18 cellular contexts compared by ENCODE assay signal in the genomic region with DNA sequence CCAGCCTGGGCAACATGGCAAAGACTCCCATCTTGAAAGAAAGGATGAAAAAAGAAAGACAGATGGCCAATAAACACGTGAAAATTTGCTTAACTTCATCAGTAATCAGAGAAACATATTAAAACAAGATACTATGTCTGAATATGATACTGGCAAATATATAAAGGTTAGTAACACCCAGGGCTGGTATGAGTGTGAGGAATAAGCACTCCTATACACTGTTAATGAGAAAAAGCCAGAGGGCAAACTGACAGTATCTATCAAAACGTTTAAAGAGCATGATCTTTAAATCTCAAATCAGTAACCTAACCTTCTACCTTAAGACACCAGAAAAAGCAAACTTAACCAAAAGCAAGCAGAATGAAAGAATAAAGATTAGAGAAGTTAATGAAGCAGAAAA. TPM values are rescaled to one million over a fixed set of nuclear protein-coding genes. Genes with fewer than 3 reads are reported as not detected.
DNase-seq lines count a peak whose midpoint lies in the region; ATAC-seq, FAIRE-seq and TF ChIP-seq lines count a peak whose summit lies in the region.
"Had no signal": no experiment of that assay in that cellular context is flagged by ENCODE, and none has a peak within 500 bp of the region (broad histone marks: within the 10 kb centered on the region; RNA-seq: fewer than 3 reads in every experiment).

No MANE protein-coding gene starts in this region.

- peaks cover 50 to 93% (median 64%) of the 10 kb centered on the region in 4 donors for H3K4me1 Mint-ChIP-seq in CD4-positive, CD25-positive, alpha-beta regulatory T cell
- H3K4me1 Mint-ChIP-seq in activated T-helper 17 cell treated with anti-CD3 and anti-CD28 coated beads, Interleukin-2, amount 50 U/mL, for 72 hours: peaks cover 67% of the 10 kb centered on the region
- peaks cover 59% of the 10 kb centered on the region for H3K4me1 Mint-ChIP-seq in nephron

- no peak for ATAC-seq in CD4-positive, CD25-positive, alpha-beta regulatory T cell (ENCODE audit: low read depth in 2 of 2)
- no peak for ATAC-seq in activated T-helper 17 cell treated with anti-CD3 and anti-CD28 coated beads, Interleukin-2, amount 50 U/mL, for 72 hours (replicated peaks)
- ATAC-seq in HG03432 (IDR thresholded peaks at IDR 0.05; ENCODE audit: unreplicated experiment) (no peak), HG03457 (IDR thresholded peaks at IDR 0.05; ENCODE audit: unreplicated experiment) (no peak)
- ATAC-seq: GM23338, right cardiac atrium had no signal

- TF ChIP-seq POLR2A in GM12891 (IDR thresholded peaks at IDR 0.05; ENCODE audit: low read depth, low read length): no peak

- H3K9me3 ChIP-seq in CD4-positive, CD25-positive, alpha-beta regulatory T cell (ENCODE audit: control insufficient read depth in 2 of 2, low read length in 2 of 2): no peaks in the 10 kb centered on the region
- no peaks in the 10 kb centered on the region for H3K9me3 ChIP-seq in A673 (ENCODE audit: low read depth, low read length, poor library complexity, severe bottlenecking)
- H3K9me3 ChIP-seq: Peyer's patch had no signal

- peak overlapping the region; percentile 64 for H3K27ac ChIP-seq in CD4-positive, CD25-positive, alpha-beta regulatory T cell (ENCODE audit: insufficient read depth, low read length, poor library complexity, severe bottlenecking)
- no peak overlapping the region for H3K27ac ChIP-seq in A673 (ENCODE audit: low read depth, low read length, poor library complexity, severe bottlenecking)
- no peak overlapping the region for H3K27ac ChIP-seq in coronary artery
- H3K27ac ChIP-seq: epithelial cell of prostate had no signal

- H3K36me3 ChIP-seq in CD4-positive, CD25-positive, alpha-beta regulatory T cell (ENCODE audit: control insufficient read depth, insufficient read depth, low read length): peaks cover 1% of the 10 kb centered on the region
- H3K36me3 ChIP-seq in A673 (ENCODE audit: insufficient read depth, low read length, poor library complexity, severe bottlenecking): no peaks in the 10 kb centered on the region
- H3K36me3 ChIP-seq: Peyer's patch had no signal

- H3K9me3 Mint-ChIP-seq in CD4-positive, CD25-positive, alpha-beta regulatory T cell: peaks cover 0 to 7% (median 0%) of the 10 kb centered on the region in 7 donors
- no peaks in the 10 kb centered on the region for H3K9me3 Mint-ChIP-seq in activated T-helper 17 cell treated with anti-CD3 and anti-CD28 coated beads, Interleukin-2, amount 50 U/mL, for 72 hours
- H3K9me3 Mint-ChIP-seq in nephron: no peaks in the 10 kb centered on the region
- H3K9me3 Mint-ChIP-seq: GM23338 had no signal

- CTCF ChIA-PET in A673 (lab: Charles Lee): no interaction called here

- H3K27me3 Mint-ChIP-seq in CD4-positive, CD25-positive, alpha-beta regulatory T cell: no peaks in the 10 kb centered on the region
- H3K27me3 Mint-ChIP-seq in activated T-helper 17 cell treated with anti-CD3 and anti-CD28 coated beads, Interleukin-2, amount 50 U/mL, for 72 hours: no peaks in the 10 kb centered on the region
- H3K27me3 Mint-ChIP-seq in nephron (ENCODE audit: low read depth): no peaks in the 10 kb centered on the region
- H3K27me3 Mint-ChIP-seq: activated naive CD8-positive, alpha-beta T cell treated with anti-CD3 and anti-CD28 coated beads, Interleukin-2, amount 10 ng/mL, durations not matched to agents 7 days and 5 days had no signal

- peak; percentile 5 for FAIRE-seq in GM12891 (lab: Jason Lieb, UNC)
- FAIRE-seq: kidney had no signal

- intact Hi-C loops in A673 (cut with micrococcal nuclease; ENCODE audit: unreplicated experiment): no loop called here

- H3K36me3 Mint-ChIP-seq in CD4-positive, CD25-positive, alpha-beta regulatory T cell: peaks cover 2% of the 10 kb centered on the region
- peaks cover 12% of the 10 kb centered on the region for H3K36me3 Mint-ChIP-seq in activated T-helper 17 cell treated with anti-CD3 and anti-CD28 coated beads, Interleukin-2, amount 50 U/mL, for 72 hours (ENCODE audit: low read depth)
- no peaks in the 10 kb centered on the region for H3K36me3 Mint-ChIP-seq in nephron (ENCODE audit: low read depth)

- H3K27ac Mint-ChIP-seq in CD4-positive, CD25-positive, alpha-beta regulatory T cell: peak overlapping the region; percentile 88 to 90 (median 88)
- H3K27ac Mint-ChIP-seq in activated T-helper 17 cell treated with anti-CD3 and anti-CD28 coated beads, Interleukin-2, amount 50 U/mL, for 72 hours: peak overlapping the region; percentile 52
- peak overlapping the region; percentile 7 to 19 (median 9) for H3K27ac Mint-ChIP-seq in nephron

- POLR2A ChIA-PET in A673 (lab: Charles Lee; ENCODE audit: low non-redundant PET): no interaction called here

- DNase-seq in CD4-positive, CD25-positive, alpha-beta regulatory T cell: no peak
- DNase-seq in GM12891 (ENCODE audit: insufficient read length, low spot score): no peak
- DNase-seq in A673 (ENCODE audit: low spot score): no peak
- DNase-seq in coronary artery (ENCODE audit: low spot score): no peak
- DNase-seq: activated CD4-positive, alpha-beta T cell treated with anti-CD3 and anti-CD28 coated beads for 48 hours; activated naive CD8-positive, alpha-beta T cell treated with anti-CD3 and anti-CD28 coated beads, Interleukin-2, amount 10 ng/mL, durations not matched to agents 7 days and 5 days; glutamatergic neuron; kidney; NCI-H1436; NCI-H446; Peyer's patch; right cardiac atrium had no signal

- H3K27me3 ChIP-seq in CD4-positive, CD25-positive, alpha-beta regulatory T cell (ENCODE audit: control insufficient read depth, insufficient read depth, low read length): no peaks in the 10 kb centered on the region
- H3K27me3 ChIP-seq in A673 (replicated peaks; ENCODE audit: insufficient read depth, low read depth, low read length, poor library complexity): no peaks in the 10 kb centered on the region
- H3K27me3 ChIP-seq: Peyer's patch had no signal

- no TSS peak for BruUV-seq in A673 (replicated peaks; lab: Mats Ljungman, UMichigan)

- TF ChIP-seq CTCF in nephron (IDR thresholded peaks at IDR 0.05; ENCODE audit: unreplicated experiment in 3 of 3) (no peak), A673 (conservative IDR thresholded peaks at IDR 0.05; ENCODE audit: low read depth, low read length) (no peak), coronary artery (IDR thresholded peaks at IDR 0.05) (no peak)

- peak overlapping the region; percentile 9 for H3K4me3 ChIP-seq in CD4-positive, CD25-positive, alpha-beta regulatory T cell (ENCODE audit: low read depth, low read length)
- H3K4me3 ChIP-seq in A673 (ENCODE audit: low read depth, low read length, poor library complexity, severe bottlenecking) (no peak overlapping the region), coronary artery (no peak overlapping the region)
- H3K4me3 ChIP-seq: GM23338, Peyer's patch had no signal

- H3K4me3 Mint-ChIP-seq in CD4-positive, CD25-positive, alpha-beta regulatory T cell: peak overlapping the region; percentile 65 to 87 (median 78)
- peak overlapping the region; percentile 77 for H3K4me3 Mint-ChIP-seq in activated T-helper 17 cell treated with anti-CD3 and anti-CD28 coated beads, Interleukin-2, amount 50 U/mL, for 72 hours
- no peak overlapping the region for H3K4me3 Mint-ChIP-seq in nephron
- H3K4me3 Mint-ChIP-seq: GM23338 had no signal

- peaks cover 36% of the 10 kb centered on the region for H3K4me1 ChIP-seq in CD4-positive, CD25-positive, alpha-beta regulatory T cell (ENCODE audit: control insufficient read depth, insufficient read depth, low read length, poor library complexity, severe bottlenecking)
- peaks cover 38% of the 10 kb centered on the region for H3K4me1 ChIP-seq in A673 (ENCODE audit: insufficient read depth, low read length, poor library complexity, severe bottlenecking)

TF ChIP-seq in GM12891, 5 proteins besides CTCF, POLR2A, EP300 and RAD21:
- no peak for TF ChIP-seq POU2F2 (IDR thresholded peaks at IDR 0.05; ENCODE audit: low read depth, low read length)
- no peak for TF ChIP-seq PAX5 (IDR thresholded peaks at IDR 0.05; ENCODE audit: insufficient read depth, low read length, severe bottlenecking)
- no peak for TF ChIP-seq SPI1 (IDR thresholded peaks at IDR 0.05; ENCODE audit: low read depth, low read length)
- no peak for TF ChIP-seq TAF1 (IDR thresholded peaks at IDR 0.05; ENCODE audit: low read depth, low read length)
- no peak for TF ChIP-seq POLR2AphosphoS5 (IDR thresholded peaks at IDR 0.05; ENCODE audit: low read depth, low read length)

RNA-seq across cellular contexts. Expression of a gene that starts 14.1 kb away (rescaled TPM):
- total RNA-seq in CD4-positive, CD25-positive, alpha-beta regulatory T cell: 87.8 TPM
- 10 to 100 TPM; 18.8 to 21.7 (median 20.6) TPM for polyA plus RNA-seq in CD4-positive, CD25-positive, alpha-beta regulatory T cell
- polyA plus RNA-seq in GM12891 (2012; ENCODE audit: low read depth, missing spikeins): 35.2 TPM
- total RNA-seq in activated T-helper 17 cell treated with anti-CD3 and anti-CD28 coated beads, Interleukin-2, amount 50 U/mL, for 72 hours: 10 to 100 TPM; 45.4 to 57.9 TPM
- 31.0 and 32.0 TPM in 2 replicates for total RNA-seq in A673 (2021)

Comparison
In these comparisons a context has a peak if more than half of its experiments do, and no peak if none do; other contexts are left out.
1. H3K27ac Mint-ChIP-seq: peak in every context shown above with its lines; median percentile 88 in CD4-positive, CD25-positive, alpha-beta regulatory T cell; 52 in activated T-helper 17 cell treated with anti-CD3 and anti-CD28 coated beads, Interleukin-2, amount 50 U/mL, for 72 hours; 9 in nephron.
2. H3K4me3 Mint-ChIP-seq: peak in CD4-positive, CD25-positive, alpha-beta regulatory T cell (4 of 4) and activated T-helper 17 cell treated with anti-CD3 and anti-CD28 coated beads, Interleukin-2, amount 50 U/mL, for 72 hours (single experiment); none in nephron (0 of 3).